Comparison of ENCODE assay signal across 8 cellular contexts in genomic region chr11:76783901-76784813, GRCh38. TPM values are rescaled to one million over a fixed set of nuclear protein-coding genes. Genes with fewer than 3 reads are reported as not detected.
DNase-seq lines count a peak whose midpoint lies in the region; ATAC-seq and TF ChIP-seq lines count a peak whose summit lies in the region.

No MANE protein-coding gene starts in this region.

- H3K27me3 ChIP-seq in A673 (replicated peaks; ENCODE audit: insufficient read depth, low read depth, low read length, poor library complexity): no peaks in the 10 kb centered on the region

- H3K27ac ChIP-seq in A673 (ENCODE audit: low read depth, low read length, poor library complexity, severe bottlenecking) (peak overlapping the region; percentile 92), VCaP (peak overlapping the region; percentile 95)

- no peaks in the 10 kb centered on the region for H3K9me3 ChIP-seq in A673 (ENCODE audit: low read depth, low read length, poor library complexity, severe bottlenecking)

- ATAC-seq in HG03097 (IDR thresholded peaks at IDR 0.05; ENCODE audit: low FRiP score, unreplicated experiment) (no peak), GM19452 (IDR thresholded peaks at IDR 0.05; ENCODE audit: unreplicated experiment) (no peak)

- CTCF ChIA-PET in A673 (lab: Charles Lee): no interaction called here

- peaks cover 27% of the 10 kb centered on the region for H3K4me1 ChIP-seq in A673 (ENCODE audit: insufficient read depth, low read length, poor library complexity, severe bottlenecking)

- DNase-seq in A673 (ENCODE audit: low spot score) (peak; percentile 56), HCEC 1CT (peak; percentile 64), foreskin melanocyte (peak; percentile 27), posterior vena cava (ENCODE audit: low spot score) (peak; percentile 90)
- no peak for DNase-seq in stimulated activated CD4-positive, alpha-beta T cell treated with anti-CD3 and anti-CD28 coated beads, Interleukin-15, amount 100 ng/mL, for 24 hours

- peak overlapping the region; percentile 96 for H3K4me3 ChIP-seq in A673 (ENCODE audit: low read depth, low read length, poor library complexity, severe bottlenecking)

- intact Hi-C loops in A673 (cut with micrococcal nuclease; ENCODE audit: unreplicated experiment) (loop anchor here (1.0 to 5.0 kb wide), 2 partner anchors 13 to 42 kb away; no protein-coding TSS in a partner anchor), posterior vena cava (cut with DNase I) (no loop called here)

- BruUV-seq in A673 (replicated peaks; lab: Mats Ljungman, UMichigan): no TSS peak

- POLR2A ChIA-PET in A673 (lab: Charles Lee; ENCODE audit: low non-redundant PET): no interaction called here

- H3K36me3 ChIP-seq in A673 (ENCODE audit: insufficient read depth, low read length, poor library complexity, severe bottlenecking): no peaks in the 10 kb centered on the region

- TF ChIP-seq CTCF in A673 (conservative IDR thresholded peaks at IDR 0.05; ENCODE audit: low read depth, low read length): no peak
- TF ChIP-seq CTCF in VCaP (conservative IDR thresholded peaks at IDR 0.05): peak; percentile 34

RNA-seq across cellular contexts. Expression of gene TSKU, which starts 1.0 kb away (rescaled TPM):
- total RNA-seq in A673 (2021): 25.3 and 29.0 TPM in 2 replicates
- 10 to 100 TPM; 64.0 to 77.6 TPM for total RNA-seq in posterior vena cava
